13 cellular contexts compared by ENCODE assay signal in genomic region chr1:153538315-153538821, GRCh38. TPM values are rescaled to one million over a fixed set of nuclear protein-coding genes. Genes with fewer than 3 reads are reported as not detected.
DNase-seq lines count a peak whose midpoint lies in the region; ATAC-seq, FAIRE-seq and TF ChIP-seq lines count a peak whose summit lies in the region.
"Had no signal": no experiment of that assay in that cellular context is flagged by ENCODE, and none has a peak within 500 bp of the region (broad histone marks: within the 10 kb centered on the region; RNA-seq: fewer than 3 reads in every experiment).

No MANE protein-coding gene starts in this region.

- no peaks in the 10 kb centered on the region for H3K9me3 Mint-ChIP-seq in stimulated activated naive CD8-positive, alpha-beta T cell treated with anti-CD3 and anti-CD28 coated beads, Interleukin-15, amount 100 ng/mL, for 72 hours

- H3K4me1 ChIP-seq in iPS-20b (ENCODE audit: insufficient read depth, low read length) = peaks cover 17% of the 10 kb centered on the region

- no peaks in the 10 kb centered on the region for H3K27me3 Mint-ChIP-seq in stimulated activated naive CD8-positive, alpha-beta T cell treated with anti-CD3 and anti-CD28 coated beads, Interleukin-15, amount 100 ng/mL, for 72 hours

- ATAC-seq in left lobe of liver (no peak), HG03045 (IDR thresholded peaks at IDR 0.05; ENCODE audit: unreplicated experiment) (no peak)
- no peak for ATAC-seq in stimulated activated naive CD8-positive, alpha-beta T cell treated with anti-CD3 and anti-CD28 coated beads, Interleukin-15, amount 100 ng/mL, for 72 hours

- H3K9ac ChIP-seq in iPS-20b (ENCODE audit: low read depth, low read length) = peak overlapping the region; percentile 29; the same call in 1 of the 2 replicates

- H3K27ac Mint-ChIP-seq in stimulated activated naive CD8-positive, alpha-beta T cell treated with anti-CD3 and anti-CD28 coated beads, Interleukin-15, amount 100 ng/mL, for 72 hours = no peak overlapping the region

- H3K4me3 ChIP-seq in AG10803 (ENCODE audit: low read length) = no peak overlapping the region
- no peak overlapping the region; the same call in 1 of the 2 replicates for H3K4me3 ChIP-seq in iPS-20b (ENCODE audit: low read length)

- CTCF ChIA-PET in HEK293T (lab: Yijun Ruan, JAX) = interaction anchor here (0.6 kb wide), 2 partner anchors 27 to 82 kb away, joined by 4 to 5 read pairs; no protein-coding TSS in a partner anchor

- no peaks in the 10 kb centered on the region for H3K36me3 ChIP-seq in iPS-20b (ENCODE audit: insufficient read depth, low read depth, low read length)

- H3K4me3 Mint-ChIP-seq in stimulated activated naive CD8-positive, alpha-beta T cell treated with anti-CD3 and anti-CD28 coated beads, Interleukin-15, amount 100 ng/mL, for 72 hours = no peak overlapping the region

- peak; percentile 16; the same call in 1 of the 2 replicates for TF ChIP-seq CTCF in AG10803 (conservative IDR thresholded peaks at IDR 0.05; ENCODE audit: low read length)

- H3K27me3 ChIP-seq in iPS-20b (ENCODE audit: insufficient read depth, low read length) = peaks cover 38% of the 10 kb centered on the region

- peaks cover 78% of the 10 kb centered on the region for H3K4me1 Mint-ChIP-seq in stimulated activated naive CD8-positive, alpha-beta T cell treated with anti-CD3 and anti-CD28 coated beads, Interleukin-15, amount 100 ng/mL, for 72 hours

- POLR2A ChIA-PET in HEK293T (lab: Yijun Ruan, JAX) = interaction anchor here (1.8 kb wide), 1 partner anchor 28 kb away, joined by 9 read pairs; the partner anchor contains the start of gene S100A2

- no peaks in the 10 kb centered on the region for H3K9me3 ChIP-seq in iPS-20b (ENCODE audit: insufficient read depth, low read depth, low read length)

- peak; percentile 53 for DNase-seq in AG10803 (ENCODE audit: low read depth)
- DNase-seq in HEK293T (ENCODE audit: extremely low spot score) = peak; percentile 54
- DNase-seq in SK-N-DZ (ENCODE audit: low spot score) = peak; percentile 83
- no peak for DNase-seq in urothelium cell line (ENCODE audit: low spot score)
- DNase-seq in left lobe of liver (ENCODE audit: low spot score) = no peak
- DNase-seq in stimulated activated naive CD8-positive, alpha-beta T cell treated with anti-CD3 and anti-CD28 coated beads, Interleukin-15, amount 100 ng/mL, for 72 hours = no peak
- DNase-seq: activated T-cell treated with anti-CD3 and anti-CD28 coated beads for 4 hours, DMS53, HCEC 1CT, NCI-H1092 had no signal

- peak overlapping the region; percentile 53 for H3K27ac ChIP-seq in iPS-20b (ENCODE audit: low read length)

- no peak for FAIRE-seq in urothelium cell line (lab: Jason Lieb, UNC)

TF ChIP-seq in HEK293T, 16 proteins besides CTCF, POLR2A, EP300 and RAD21:
- no peak for TF ChIP-seq TARDBP (IDR thresholded peaks at IDR 0.05)
- no peak for TF ChIP-seq FOXM1 (IDR thresholded peaks at IDR 0.05; ENCODE audit: borderline replicate concordance)
- TF ChIP-seq L3MBTL2 (conservative IDR thresholded peaks at IDR 0.05) = no peak
- no peak for TF ChIP-seq SUZ12 (IDR thresholded peaks at IDR 0.05)
- TF ChIP-seq ARNT (IDR thresholded peaks at IDR 0.05) = no peak
- no peak for TF ChIP-seq FOXK2 (IDR thresholded peaks at IDR 0.05)
- TF ChIP-seq CTBP1 (IDR thresholded peaks at IDR 0.05; ENCODE audit: borderline replicate concordance) = no peak
- no peak for TF ChIP-seq ZNF384 (IDR thresholded peaks at IDR 0.05)
- TF ChIP-seq LEF1 (IDR thresholded peaks at IDR 0.05; ENCODE audit: borderline replicate concordance) = no peak
- no peak for TF ChIP-seq BHLHE40 (IDR thresholded peaks at IDR 0.05; ENCODE audit: borderline replicate concordance)
- TF ChIP-seq FOXA1 (IDR thresholded peaks at IDR 0.05) = no peak
- no peak for TF ChIP-seq ELF4 (IDR thresholded peaks at IDR 0.05)
- TF ChIP-seq PKNOX1 (IDR thresholded peaks at IDR 0.05) = no peak
- no peak for TF ChIP-seq NFRKB (IDR thresholded peaks at IDR 0.05)
- TF ChIP-seq HDGF (IDR thresholded peaks at IDR 0.05; ENCODE audit: borderline replicate concordance) = no peak
- no peak for TF ChIP-seq SP1 (IDR thresholded peaks at IDR 0.05)

RNA-seq across cellular contexts. Expression of gene S100A5, which starts 2.4 kb away (rescaled TPM):
- 1.4 TPM in 1 of 2 replicates, not detected in the other for polyA plus RNA-seq in SK-N-DZ (2014; cell fraction: cytosol; rRNA removed)
- polyA plus RNA-seq in SK-N-DZ (2014; cell fraction: nucleus; rRNA removed) = not detected in 2 replicates
- total RNA-seq in left lobe of liver = not detected
- total RNA-seq: glomerular endothelial cell had no signal

RNA-seq across cellular contexts. Expression of gene S100A6, which starts 2.6 kb away (rescaled TPM):
- polyA plus RNA-seq in SK-N-DZ (2014; cell fraction: cytosol; rRNA removed) = 0.61 and 1.6 TPM in 2 replicates
- 0.88 and 1.3 TPM in 2 replicates for polyA plus RNA-seq in SK-N-DZ (2014; cell fraction: nucleus; rRNA removed)
- 13.9 TPM for total RNA-seq in left lobe of liver

RNA-seq across cellular contexts. Expression of gene S100A4, which starts 7.2 kb away (rescaled TPM):
- polyA plus RNA-seq in SK-N-DZ (2014; cell fraction: cytosol; rRNA removed) = 5.5 and 16.7 TPM in 2 replicates
- polyA plus RNA-seq in SK-N-DZ (2014; cell fraction: nucleus; rRNA removed) = 0.49 and 2.5 TPM in 2 replicates
- 7.1 TPM for total RNA-seq in left lobe of liver

RNA-seq across cellular contexts. Expression of gene S100A3, which starts 10.7 kb away (rescaled TPM):
- 1.3 TPM in 1 of 2 replicates, not detected in the other for polyA plus RNA-seq in SK-N-DZ (2014; cell fraction: cytosol; rRNA removed)
- polyA plus RNA-seq in SK-N-DZ (2014; cell fraction: nucleus; rRNA removed) = 1.2 TPM in 1 of 2 replicates, not detected in the other
- total RNA-seq in left lobe of liver = not detected

RNA-seq across cellular contexts. Expression of gene S100A2, which starts 27.3 kb away (rescaled TPM):
- not detected in 2 replicates for polyA plus RNA-seq in SK-N-DZ (2014; cell fraction: cytosol; rRNA removed)
- not detected in 2 replicates for polyA plus RNA-seq in SK-N-DZ (2014; cell fraction: nucleus; rRNA removed)
- 0.55 TPM for total RNA-seq in left lobe of liver

Comparison
In these comparisons a context has a peak if more than half of its experiments do, and no peak if none do; other contexts are left out.
1. DNase-seq: peak in AG10803 (single experiment), HEK293T (single experiment) and SK-N-DZ (single experiment); none in urothelium cell line (single experiment), left lobe of liver (single experiment) and stimulated activated naive CD8-positive, alpha-beta T cell treated with anti-CD3 and anti-CD28 coated beads, Interleukin-15, amount 100 ng/mL, for 72 hours (0 of 2).